34 cellular contexts compared by ENCODE assay signal in the genomic region with DNA sequence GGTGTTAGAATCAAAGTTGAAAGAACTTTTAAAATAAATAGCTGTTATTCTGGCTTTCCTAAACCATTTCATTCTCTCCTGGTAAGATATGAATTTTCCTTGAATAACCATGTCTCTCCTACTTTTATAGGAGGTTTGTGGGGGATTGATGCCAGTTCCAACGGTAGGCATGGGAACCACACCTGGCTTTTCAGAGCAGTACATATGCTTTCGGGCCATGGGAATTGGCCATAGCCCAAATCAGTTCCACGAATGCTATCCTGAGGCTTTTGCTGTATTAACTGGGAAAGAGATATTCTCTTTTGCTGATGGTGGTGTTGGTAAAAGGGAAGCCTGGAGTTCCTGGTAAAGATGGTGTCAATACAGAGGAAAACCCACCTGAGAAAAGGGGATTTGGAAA.
"Had no signal": no experiment of that assay in that cellular context is flagged by ENCODE, and none has a peak within 500 bp of the region (broad histone marks: within the 10 kb centered on the region; RNA-seq: fewer than 3 reads in every experiment).

No MANE protein-coding gene starts in this region.

- H3K36me3 ChIP-seq: MG63 had no signal

- H3K9me3 ChIP-seq: MG63 had no signal

- H3K4me3 ChIP-seq: MG63 had no signal

- H3K4me2 ChIP-seq: KMS-11 had no signal

- DNase-seq: Karpas-422, Kasumi-1, MG63, MM.1S, MV-4-11, NCI-H1048, NCI-H1092, NCI-H1092 treated with DMSO at 0.1 percent for 48 hours, NCI-H1105, NCI-H1105 treated with DMSO at 0.1 percent for 48 hours, NCI-H1417, NCI-H1417 treated with DMSO at 0.1 percent for 48 hours, NCI-H1436, NCI-H1436 treated with DMSO at 0.1 percent for 48 hours, NCI-H146, NCI-H1694, NCI-H1694 treated with DMSO at 0.1 percent for 48 hours, NCI-H187, NCI-H187 treated with DMSO at 0.1 percent for 48 hours, NCI-H1930, NCI-H2029, NCI-H2029 treated with DMSO at 0.1 percent for 48 hours, NCI-H2081, NCI-H2081 treated with DMSO at 0.1 percent for 48 hours, NCI-H2107, NCI-H2171, NCI-H2171 treated with DMSO at 0.1 percent for 48 hours, NCI-H2227 treated with DMSO at 0.1 percent for 48 hours, NCI-H226, NCI-H345, NCI-H446, NCI-H446 treated with DMSO at 0.1 percent for 48 hours, NCI-H510A had no signal

- H3K27ac ChIP-seq: KMS-11 had no signal

- H3K27me3 ChIP-seq: MG63 had no signal

- H3K9ac ChIP-seq: KMS-11 had no signal
